ENCODE assay signal across 7 cellular contexts in the genomic region with DNA sequence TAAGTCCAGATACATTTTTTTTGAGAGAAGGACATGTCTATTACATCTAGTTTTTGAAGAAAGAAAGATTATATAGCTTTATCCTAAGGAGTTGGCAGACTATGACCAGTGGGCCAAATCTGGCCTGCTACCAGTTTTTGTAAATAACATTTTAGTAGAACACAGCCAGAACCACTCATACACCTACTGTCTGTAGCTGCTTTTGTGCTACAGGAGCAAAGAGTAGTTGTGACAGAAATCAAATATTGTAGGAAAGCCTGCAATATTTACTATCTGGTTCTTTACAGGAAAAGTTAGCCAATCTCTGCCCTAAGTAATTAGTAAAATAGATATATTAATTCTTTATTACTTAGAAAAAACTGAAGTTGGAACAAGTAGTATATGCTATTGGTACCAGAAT.
"Had no signal": no experiment of that assay in that cellular context is flagged by ENCODE, and none has a peak within 500 bp of the region (broad histone marks: within the 10 kb centered on the region; RNA-seq: fewer than 3 reads in every experiment).

No MANE protein-coding gene starts in this region.

- ATAC-seq: GM23338 had no signal

- H3K27ac Mint-ChIP-seq: GM23338, H9, IgD-negative memory B cell had no signal

- FAIRE-seq: H1, H54, HTR-8/SVneo had no signal

- H3K27me3 Mint-ChIP-seq: IgD-negative memory B cell had no signal

- H2AFZ ChIP-seq: GM23338 had no signal

- H3K4me3 Mint-ChIP-seq: GM23338, H9, IgD-negative memory B cell had no signal

- H3K4me3 ChIP-seq: GM23338 had no signal

- DNase-seq: H9, HCEC 1CT had no signal

- H3K4me2 ChIP-seq: GM23338 had no signal
